ENCODE assay signal across 11 cellular contexts in the genomic region with DNA sequence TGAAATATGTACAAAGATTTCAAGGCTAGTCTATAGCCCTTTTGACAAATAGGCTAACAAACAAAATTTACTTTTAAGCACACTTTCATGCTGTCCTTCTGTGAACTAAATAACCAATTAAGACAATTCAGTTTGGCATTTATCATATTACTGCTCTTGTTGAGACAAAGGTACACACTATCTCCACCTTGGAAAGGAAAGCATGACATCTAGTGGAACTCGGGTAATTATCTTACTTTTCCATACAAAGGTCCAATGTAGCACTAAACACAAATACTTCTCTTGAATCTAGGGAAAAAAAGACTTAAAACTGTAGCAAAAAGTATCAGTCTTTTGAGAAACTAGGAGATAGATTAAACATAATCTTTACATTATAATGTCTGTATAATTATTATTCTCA.
DNase-seq lines count a peak whose midpoint lies in the region; ATAC-seq, FAIRE-seq and TF ChIP-seq lines count a peak whose summit lies in the region.
"Had no signal": no experiment of that assay in that cellular context is flagged by ENCODE, and none has a peak within 500 bp of the region (broad histone marks: within the 10 kb centered on the region; RNA-seq: fewer than 3 reads in every experiment).

No MANE protein-coding gene starts in this region.

- H3K4me1 ChIP-seq in K562 (replicated peaks in 1 of 2; ENCODE audit: control insufficient read depth in 2 of 2, insufficient read depth in 2 of 2, low read length in 2 of 2): no peaks in the 10 kb centered on the region
- H3K4me1 ChIP-seq in OCI-LY7 (ENCODE audit: insufficient read depth, low read length, poor library complexity, severe bottlenecking): no peaks in the 10 kb centered on the region
- H3K4me1 ChIP-seq: BLaER1 had no signal

- H3K36me3 ChIP-seq in K562 (ENCODE audit: control insufficient read depth, insufficient read depth, low read length) (0 out of 3 replicates have a peak, but pooled peaks cover 2% of the 10 kb centered on the region), OCI-LY7 (ENCODE audit: insufficient read depth, low read length) (peaks cover 4% of the 10 kb centered on the region; the same call in 1 of the 2 replicates)

- H3K4me3 Mint-ChIP-seq in osteocyte (ENCODE audit: unreplicated experiment): no peak overlapping the region
- H3K4me3 Mint-ChIP-seq in activated naive CD4-positive, alpha-beta T cell treated with anti-CD3 and anti-CD28 coated beads, Interleukin-2, amount 10 ng/mL, durations not matched to agents 7 days and 5 days: no peak overlapping the region

- no peak overlapping the region for H2AFZ ChIP-seq in K562 (ENCODE audit: low read depth, low read length)
- H2AFZ ChIP-seq in OCI-LY7 (ENCODE audit: low read length): no peak overlapping the region

- POLR2A ChIA-PET in K562 (lab: Yijun Ruan, JAX): no interaction called here
- POLR2A ChIA-PET in OCI-LY7 (lab: Charles Lee): no interaction called here

- CTCF ChIA-PET in K562 (lab: Yijun Ruan, JAX; ENCODE audit: low intra/inter-chr PET ratio): interaction anchor here (1.0 kb wide), 1 partner anchor 1226 kb away, joined by 3 read pairs; no protein-coding TSS in a partner anchor
- CTCF ChIA-PET in activated naive CD4-positive, alpha-beta T cell treated with anti-CD3 and anti-CD28 coated beads, Interleukin-2, amount 10 ng/mL, durations not matched to agents 7 days and 5 days (lab: Charles Lee): interaction anchor here (1.2 kb wide), 1 partner anchor 435 kb away, joined by 3 read pairs; no protein-coding TSS in a partner anchor
- CTCF ChIA-PET in OCI-LY7 (lab: Charles Lee; ENCODE audit: unreplicated experiment): no interaction called here

- no peak overlapping the region for H3K27ac ChIP-seq in K562 (ENCODE audit: extremely low read depth, low read depth, low read length)
- H3K27ac ChIP-seq in OCI-LY7 (ENCODE audit: low read depth, low read length, poor library complexity, severe bottlenecking): no peak overlapping the region
- H3K27ac ChIP-seq: BLaER1 had no signal

- no peak overlapping the region for H3K4me2 ChIP-seq in K562 (ENCODE audit: insufficient read depth, low read length)
- H3K4me2 ChIP-seq in OCI-LY7 (ENCODE audit: low read length): no peak overlapping the region
- H3K4me2 ChIP-seq: BLaER1 had no signal

- H3K9me3 ChIP-seq in K562 (replicated peaks; ENCODE audit: control insufficient read depth, insufficient read depth, low read depth, low read length) (no peaks in the 10 kb centered on the region), OCI-LY7 (ENCODE audit: low read length) (no peaks in the 10 kb centered on the region)
- H3K9me3 ChIP-seq: BLaER1 had no signal

- H3K79me2 ChIP-seq in K562 (ENCODE audit: control insufficient read depth, insufficient read depth, low read length): no peaks in the 10 kb centered on the region
- no peaks in the 10 kb centered on the region for H3K79me2 ChIP-seq in OCI-LY7 (ENCODE audit: insufficient read depth, low read depth, low read length)

- WGBS in K562 (ENCODE audit: insufficient coverage, low coverage, missing lambda C conversion rate): 36% methylated on average over 1 of the region's 1 CpG

- peaks cover 12% of the 10 kb centered on the region for H3K4me1 Mint-ChIP-seq in osteocyte (ENCODE audit: unreplicated experiment)
- peaks cover 2% of the 10 kb centered on the region for H3K4me1 Mint-ChIP-seq in activated naive CD4-positive, alpha-beta T cell treated with anti-CD3 and anti-CD28 coated beads, Interleukin-2, amount 10 ng/mL, durations not matched to agents 7 days and 5 days

- H3K9me2 ChIP-seq in OCI-LY7 (ENCODE audit: insufficient read depth, low read length): no peaks in the 10 kb centered on the region

- no peak overlapping the region for H3K27ac Mint-ChIP-seq in osteocyte (ENCODE audit: unreplicated experiment)
- no peak overlapping the region for H3K27ac Mint-ChIP-seq in activated naive CD4-positive, alpha-beta T cell treated with anti-CD3 and anti-CD28 coated beads, Interleukin-2, amount 10 ng/mL, durations not matched to agents 7 days and 5 days

- H3K27me3 ChIP-seq in K562 (ENCODE audit: control insufficient read depth in 2 of 2, insufficient read depth in 2 of 2, low read length in 2 of 2): no peaks in the 10 kb centered on the region
- H3K27me3 ChIP-seq: BLaER1 had no signal

- peak; percentile 61; the same call in 2 of the 3 replicates for ATAC-seq in K562

- H3K4me3 ChIP-seq in Jurkat, Clone E6-1 (ENCODE audit: low read length): no peak overlapping the region
- no peak overlapping the region for H3K4me3 ChIP-seq in K562
- no peak overlapping the region for H3K4me3 ChIP-seq in OCI-LY7 (ENCODE audit: low read depth, low read length, poor library complexity, severe bottlenecking)
- H3K4me3 ChIP-seq: BLaER1 had no signal

- BruUV-seq in K562 (replicated peaks; lab: Mats Ljungman, UMichigan): no TSS peak
- no TSS peak for BruUV-seq in OCI-LY7 (replicated peaks; lab: Mats Ljungman, UMichigan)

- FAIRE-seq in K562 (lab: Jason Lieb, UNC): no peak

- no peak for TF ChIP-seq POLR2A in K562 (conservative IDR thresholded peaks at IDR 0.05)

- intact Hi-C loops in K562 (cut with micrococcal nuclease) (loop anchor here (5.0 to 10.0 kb wide), 2 partner anchors 128 to 225 kb away; a partner anchor contains a TSS), OCI-LY7 (cut with micrococcal nuclease; ENCODE audit: unreplicated experiment) (no loop called here)

- in situ Hi-C loops in K562 (cut with MboI): no loop called here

- H4K20me1 ChIP-seq in K562 (replicated peaks; ENCODE audit: control insufficient read depth, insufficient read depth, low read length) (no peaks in the 10 kb centered on the region), OCI-LY7 (ENCODE audit: insufficient read depth, low read length) (no peaks in the 10 kb centered on the region)
- H4K20me1 ChIP-seq: BLaER1 had no signal

- H3K27me3 Mint-ChIP-seq in osteocyte (ENCODE audit: unreplicated experiment): no peaks in the 10 kb centered on the region
- H3K27me3 Mint-ChIP-seq in activated naive CD4-positive, alpha-beta T cell treated with anti-CD3 and anti-CD28 coated beads, Interleukin-2, amount 10 ng/mL, durations not matched to agents 7 days and 5 days: no peaks in the 10 kb centered on the region

- TF ChIP-seq RAD21 in K562 (CRISPR knock-in tag; conservative IDR thresholded peaks at IDR 0.05 in 1 of 2, IDR thresholded peaks at IDR 0.05 in 1 of 2): peak; percentile 70

- H3K36me3 Mint-ChIP-seq in osteocyte (ENCODE audit: unreplicated experiment): peaks cover 7% of the 10 kb centered on the region
- peaks cover 17% of the 10 kb centered on the region for H3K36me3 Mint-ChIP-seq in activated naive CD4-positive, alpha-beta T cell treated with anti-CD3 and anti-CD28 coated beads, Interleukin-2, amount 10 ng/mL, durations not matched to agents 7 days and 5 days

- no peak overlapping the region for H3K9ac ChIP-seq in K562 (ENCODE audit: insufficient read depth in 1 of 2, low read depth in 2 of 2, low read length in 2 of 2)
- H3K9ac ChIP-seq: BLaER1 had no signal

- DNase-seq in NCI-H1436 (lab: John Stamatoyannopoulos, UW): peak; percentile 27
- no peak for DNase-seq in NCI-H1436 treated with DMSO at 0.1 percent for 48 hours (lab: John Stamatoyannopoulos, UW)
- DNase-seq in Jurkat, Clone E6-1 (ENCODE audit: low read depth, low spot score): peak; percentile 42
- DNase-seq in K562 (ENCODE audit: extremely low read depth in 1 of 4, low spot score in 3 of 4): peak in 1 of 4 experiments; percentile 10
- no peak for DNase-seq in osteocyte (ENCODE audit: extremely low spot score, unreplicated experiment)
- no peak for DNase-seq in activated naive CD4-positive, alpha-beta T cell treated with anti-CD3 and anti-CD28 coated beads, Interleukin-2, amount 10 ng/mL, durations not matched to agents 7 days and 5 days
- no peak for DNase-seq in ecto neural progenitor cell (ENCODE audit: low spot score)
- DNase-seq in OCI-LY7 (ENCODE audit: low spot score): no peak
- DNase-seq: aorta; stimulated activated CD4-positive, alpha-beta T cell treated with anti-CD3 and anti-CD28 coated beads, Interleukin-15, amount 100 ng/mL, for 24 hours had no signal

- TF ChIP-seq EP300 in K562 (IDR thresholded peaks at IDR 0.05; ENCODE audit: low read length): no peak

- H3K9me1 ChIP-seq in K562 (ENCODE audit: control insufficient read depth, insufficient read depth, low read length): no peaks in the 10 kb centered on the region

- peak in 1 of 3 experiments; percentile 54; a peak in 2 of 6 replicates for TF ChIP-seq CTCF in K562 (IDR thresholded peaks at IDR 0.05 in 2 of 3, conservative IDR thresholded peaks at IDR 0.05 in 1 of 3; ENCODE audit: insufficient read depth in 2 of 3, low read depth in 1 of 3, low read length in 3 of 3)
- TF ChIP-seq CTCF in osteocyte (IDR thresholded peaks at IDR 0.05): peak; percentile 70
- no peak for TF ChIP-seq CTCF in OCI-LY7 (conservative IDR thresholded peaks at IDR 0.05; ENCODE audit: low read length)

- no peaks in the 10 kb centered on the region for H3K9me3 Mint-ChIP-seq in osteocyte (ENCODE audit: unreplicated experiment)
- no peaks in the 10 kb centered on the region for H3K9me3 Mint-ChIP-seq in activated naive CD4-positive, alpha-beta T cell treated with anti-CD3 and anti-CD28 coated beads, Interleukin-2, amount 10 ng/mL, durations not matched to agents 7 days and 5 days

TF ChIP-seq in K562, 482 proteins besides CTCF, POLR2A, EP300 and RAD21 (continues in another document):
- TF ChIP-seq ADNP (tag; IDR thresholded peaks at IDR 0.05) (no peak), FOXJ3 (CRISPR knock-in tag; IDR thresholded peaks at IDR 0.05) (no peak), POLR3G (IDR thresholded peaks at IDR 0.05; ENCODE audit: extremely low read depth, insufficient read length, insufficient replicate concordance) (no peak), NFIX (CRISPR knock-in tag; IDR thresholded peaks at IDR 0.05; ENCODE audit: low read depth) (no peak), ZNF384 (IDR thresholded peaks at IDR 0.05; ENCODE audit: low read depth, low read length) (no peak), SUPT5H (IDR thresholded peaks at IDR 0.05) (no peak), CBX8 (IDR thresholded peaks at IDR 0.05; ENCODE audit: borderline replicate concordance, extremely low read depth, low read depth, low read length, poor library complexity, severe bottlenecking) (no peak), ZNF586 (CRISPR knock-in tag; conservative IDR thresholded peaks at IDR 0.05) (no peak)
- TF ChIP-seq, protein P1, sequence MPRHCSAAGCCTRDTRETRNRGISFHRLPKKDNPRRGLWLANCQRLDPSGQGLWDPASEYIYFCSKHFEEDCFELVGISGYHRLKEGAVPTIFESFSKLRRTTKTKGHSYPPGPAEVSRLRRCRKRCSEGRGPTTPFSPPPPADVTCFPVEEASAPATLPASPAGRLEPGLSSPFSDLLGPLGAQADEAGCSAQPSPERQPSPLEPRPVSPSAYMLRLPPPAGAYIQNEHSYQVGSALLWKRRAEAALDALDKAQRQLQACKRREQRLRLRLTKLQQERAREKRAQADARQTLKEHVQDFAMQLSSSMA (CRISPR knock-in tag; IDR thresholded peaks at IDR 0.05): no peak
- TF ChIP-seq, protein P2, sequence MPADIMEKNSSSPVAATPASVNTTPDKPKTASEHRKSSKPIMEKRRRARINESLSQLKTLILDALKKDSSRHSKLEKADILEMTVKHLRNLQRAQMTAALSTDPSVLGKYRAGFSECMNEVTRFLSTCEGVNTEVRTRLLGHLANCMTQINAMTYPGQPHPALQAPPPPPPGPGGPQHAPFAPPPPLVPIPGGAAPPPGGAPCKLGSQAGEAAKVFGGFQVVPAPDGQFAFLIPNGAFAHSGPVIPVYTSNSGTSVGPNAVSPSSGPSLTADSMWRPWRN (IDR thresholded peaks at IDR 0.05; ENCODE audit: low read depth): no peak

Comparison
In these comparisons a context has a peak if more than half of its experiments do, and no peak if none do; other contexts are left out.
1. DNase-seq: peak in NCI-H1436 (single experiment) and Jurkat, Clone E6-1 (single experiment); none in NCI-H1436 treated with DMSO at 0.1 percent for 48 hours (single experiment), osteocyte (single experiment), activated naive CD4-positive, alpha-beta T cell treated with anti-CD3 and anti-CD28 coated beads, Interleukin-2, amount 10 ng/mL, durations not matched to agents 7 days and 5 days (single experiment), ecto neural progenitor cell (single experiment) and OCI-LY7 (single experiment).